30 cellular contexts compared by ENCODE assay signal in the genomic region with DNA sequence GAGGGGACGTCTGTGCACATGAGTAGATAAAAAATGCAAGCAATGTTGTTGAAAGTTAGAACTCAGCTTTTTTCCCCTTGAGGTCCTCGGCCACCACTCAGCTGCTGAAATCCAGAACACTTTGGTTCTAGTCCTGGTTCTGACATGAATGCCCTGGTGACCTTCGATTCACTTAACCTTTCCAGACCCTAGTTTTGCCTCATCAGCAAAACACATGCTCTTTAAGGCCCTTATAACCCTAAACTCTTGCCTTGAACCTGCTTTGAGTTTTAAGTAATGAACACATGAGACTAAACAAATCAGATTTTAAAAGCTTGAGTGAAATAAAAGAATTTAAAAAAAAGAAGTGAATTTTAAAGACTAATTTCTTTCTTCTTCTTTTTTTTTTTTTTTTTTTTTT. TPM values are rescaled to one million over a fixed set of nuclear protein-coding genes. Genes with fewer than 3 reads are reported as not detected.
"Had no signal": no experiment of that assay in that cellular context is flagged by ENCODE, and none has a peak within 500 bp of the region (broad histone marks: within the 10 kb centered on the region; RNA-seq: fewer than 3 reads in every experiment).

No MANE protein-coding gene starts in this region.

- FAIRE-seq: pancreas, urothelium cell line had no signal

- H3K4me1 ChIP-seq: neural progenitor cell, pancreas, prostate gland, right atrium auricular region, spleen, thyroid gland, upper lobe of left lung had no signal

- H3K4me3 ChIP-seq: neural progenitor cell, pancreas, prostate gland, right atrium auricular region, skin epidermis, smooth muscle cell, spleen, thoracic aorta, thyroid gland, tibial nerve, upper lobe of left lung, vagina had no signal

- DNase-seq: naive thymus-derived CD4-positive, alpha-beta T cell; natural killer cell; occipital lobe; pancreas; retina; spleen; stimulated activated CD4-positive, alpha-beta T cell treated with anti-CD3 and anti-CD28 coated beads, Interleukin-12 subunit alpha, Interleukin-12 subunit beta, amount 100 ng/mL, for 4 hours; stimulated activated CD4-positive, alpha-beta T cell treated with anti-CD3 and anti-CD28 coated beads, Interleukin-1b, Interleukin-23, amount 100 ng/mL, for 48 hours; stimulated activated CD4-positive, alpha-beta T cell treated with anti-CD3 and anti-CD28 coated beads, Interleukin-4, amount 100 ng/mL, for 1 hour; stimulated activated CD4-positive, alpha-beta T cell treated with anti-CD3 and anti-CD28 coated beads, Interleukin-4, amount 100 ng/mL, for 4 hours; stimulated activated CD8-positive, alpha-beta memory T cell treated with anti-CD3 and anti-CD28 coated beads, Interleukin-4, amount 100 ng/mL, for 48 hours; stimulated activated naive CD4-positive, alpha-beta T cell; stimulated activated naive CD8-positive, alpha-beta T cell treated with anti-CD3 and anti-CD28 coated beads, Interleukin-15, amount 100 ng/mL, for 72 hours; stimulated activated naive CD8-positive, alpha-beta T cell treated with anti-CD3 and anti-CD28 coated beads, Interleukin-15, Interleukin-2, amounts not matched to agents 100 U/mL and 50 U/mL, for 24 hours; substantia nigra; thyroid gland; trophoblast cell; upper lobe of left lung had no signal

- H3K27ac ChIP-seq: neural progenitor cell, pancreas, prostate gland, right atrium auricular region, skin epidermis, spleen, thoracic aorta, thyroid gland, tibial nerve, upper lobe of left lung, vagina had no signal

- H3K9me3 ChIP-seq: pancreas, prostate gland, right atrium auricular region, thoracic aorta, thyroid gland, upper lobe of left lung, vagina had no signal

- H3K9ac ChIP-seq: neural progenitor cell had no signal

- H3K36me3 ChIP-seq: neural progenitor cell, pancreas, prostate gland, right atrium auricular region, spleen, thoracic aorta, thyroid gland, tibial nerve, vagina had no signal

- H3K4me2 ChIP-seq: neural progenitor cell, smooth muscle cell had no signal

- H3K27me3 ChIP-seq: neural progenitor cell, pancreas, right atrium auricular region, thyroid gland, tibial nerve, upper lobe of left lung, vagina had no signal

- H2AFZ ChIP-seq: neural progenitor cell had no signal

- ATAC-seq: naive thymus-derived CD4-positive, alpha-beta T cell; natural killer cell; pancreas; sciatic nerve; stimulated activated memory B cell treated with anti-CD40 and anti-IgM and Interleukin-4, amounts not matched to agents 10 μg/mL and 1 μg/mL and 100 μg/mL, for 72 hours; stimulated activated naive CD8-positive, alpha-beta T cell treated with anti-CD3 and anti-CD28 coated beads, Interleukin-15, amount 100 ng/mL, for 72 hours; stimulated activated naive CD8-positive, alpha-beta T cell treated with anti-CD3 and anti-CD28 coated beads, Interleukin-15, Interleukin-2, amounts not matched to agents 100 U/mL and 50 U/mL, for 24 hours had no signal

RNA-seq across cellular contexts. Expression of a gene that starts 33.4 kb away (rescaled TPM):
- total RNA-seq: osteocyte had no signal
